23 cellular contexts compared by ENCODE assay signal in genomic region chr14:71108398-71109114, GRCh38.
DNase-seq lines count a peak whose midpoint lies in the region; ATAC-seq and TF ChIP-seq lines count a peak whose summit lies in the region.
"Had no signal": no experiment of that assay in that cellular context is flagged by ENCODE, and none has a peak within 500 bp of the region (broad histone marks: within the 10 kb centered on the region; RNA-seq: fewer than 3 reads in every experiment).

No MANE protein-coding gene starts in this region.

- peak overlapping the region; percentile 39; the same call in 1 of the 2 replicates for H3K4ac ChIP-seq in IMR-90 (ENCODE audit: low read depth, low read length)

- H4K8ac ChIP-seq in IMR-90 (ENCODE audit: low read depth in 2 of 2, low read length in 2 of 2): 0 out of 4 replicates have a peak overlapping the region, but pooled peaks of 1 of the 2 experiments have one; percentile 5

- no peaks in the 10 kb centered on the region for H4K20me1 ChIP-seq in IMR-90 (ENCODE audit: insufficient read depth, low read length)

- H3K4me2 ChIP-seq in IMR-90 (ENCODE audit: low read depth, low read length): no peak overlapping the region

- no peak for TF ChIP-seq POLR2A in IMR-90 (IDR thresholded peaks at IDR 0.05; ENCODE audit: low read depth, low read length)

- H3K4me1 ChIP-seq in IMR-90 (ENCODE audit: control insufficient read depth, insufficient read depth, low read length): peaks cover 13% of the 10 kb centered on the region
- no peaks in the 10 kb centered on the region for H3K4me1 ChIP-seq in endodermal cell (ENCODE audit: control insufficient read depth, insufficient read depth, low read length)
- H3K4me1 ChIP-seq: colonic mucosa, upper lobe of left lung had no signal

- H3K9ac ChIP-seq in IMR-90 (ENCODE audit: low read depth, low read length) (no peak overlapping the region), endodermal cell (ENCODE audit: extremely low read depth, low read length, poor library complexity, severe bottlenecking) (no peak overlapping the region)
- H3K9ac ChIP-seq: GM23248 had no signal

- 95% methylated on average over 6 of the region's 16 CpGs; no CpG with 5 or more reads in 1 of the 2 experiments for WGBS in IMR-90 (ENCODE audit: extremely low coverage in 2 of 2, insufficient read length in 1 of 2), 2 experiments
- 93 to 99% methylated on average over 12 to 16 of the region's 16 CpGs for WGBS in endodermal cell (ENCODE audit: insufficient coverage in 1 of 2, insufficient read length in 1 of 2), 2 experiments

- CTCF ChIA-PET in IMR-90 (lab: Yijun Ruan, JAX): interaction anchor here (0.6 kb wide), 1 partner anchor 632 kb away, joined by 3 read pairs; no protein-coding TSS in a partner anchor

- H3K18ac ChIP-seq in IMR-90 (ENCODE audit: low read depth, low read length): no peak overlapping the region

- H2BK15ac ChIP-seq in IMR-90 (ENCODE audit: low read depth, low read length): no peak overlapping the region

- H2BK5ac ChIP-seq in IMR-90 (ENCODE audit: low read depth, low read length, poor library complexity, severe bottlenecking): peak overlapping the region; percentile 47

- no peak for ATAC-seq in IMR-90 (ENCODE audit: low read depth)
- ATAC-seq in stimulated activated memory B cell treated with anti-CD40 and anti-IgM and Interleukin-4, amounts not matched to agents 10 μg/mL and 1 μg/mL and 100 μg/mL, for 72 hours: no peak
- ATAC-seq: left ventricle myocardium superior; naive thymus-derived CD4-positive, alpha-beta T cell had no signal

- H2AFZ ChIP-seq in IMR-90 (replicated peaks; ENCODE audit: low read length, poor library complexity): no peak overlapping the region
- H2AFZ ChIP-seq: GM23248 had no signal

- no peak for DNase-seq in activated naive CD4-positive, alpha-beta T cell (lab: John Stamatoyannopoulos, UW)
- no peak for DNase-seq in IMR-90
- DNase-seq in endodermal cell: no peak
- DNase-seq in ACHN: no peak
- DNase-seq in GM19240 (ENCODE audit: insufficient read length, low spot score): no peak
- DNase-seq: activated gamma-delta T cell; colonic mucosa; effector CD8-positive, alpha-beta T cell; GM23248; left ventricle myocardium superior; naive thymus-derived CD4-positive, alpha-beta T cell; NCI-H1694 treated with DMSO at 0.1 percent for 48 hours; NCI-H510A; small intestine; stimulated activated CD4-positive, alpha-beta T cell treated with anti-CD3 and anti-CD28 coated beads, Interleukin-1b, Interleukin-23, amount 100 ng/mL, for 48 hours; stimulated activated CD8-positive, alpha-beta memory T cell treated with anti-CD3 and anti-CD28 coated beads, Interleukin-4, amount 100 ng/mL, for 48 hours; T-helper 9 cell; WERI-Rb-1 had no signal

- TF ChIP-seq RAD21 in IMR-90 (IDR thresholded peaks at IDR 0.05; ENCODE audit: low read length): no peak

- H3K23ac ChIP-seq in IMR-90 (ENCODE audit: low read depth, low read length): 0 out of 2 replicates have a peak overlapping the region, but pooled peaks have one; percentile 25

- H3K36me3 ChIP-seq in IMR-90 (ENCODE audit: control insufficient read depth, insufficient read depth, low read length): peaks cover 18% of the 10 kb centered on the region
- H3K36me3 ChIP-seq in endodermal cell (ENCODE audit: control insufficient read depth, insufficient read depth, low read length): peaks cover 84% of the 10 kb centered on the region
- H3K36me3 ChIP-seq: colonic mucosa had no signal

- peaks cover 17% of the 10 kb centered on the region for H3K36me3 Mint-ChIP-seq in activated naive CD4-positive, alpha-beta T cell treated with anti-CD3 and anti-CD28 coated beads, Interleukin-2, amount 50 U/mL, for 24 hours
- peaks cover 60% of the 10 kb centered on the region for H3K36me3 Mint-ChIP-seq in endodermal cell (ENCODE audit: low read depth)
- H3K36me3 Mint-ChIP-seq in stimulated activated memory B cell treated with anti-CD40 and anti-IgM and Interleukin-4, amounts not matched to agents 10 μg/mL and 1 μg/mL and 100 μg/mL, for 72 hours: peaks cover 32% of the 10 kb centered on the region

- POLR2A ChIA-PET in IMR-90 (lab: Charles Lee; ENCODE audit: unreplicated experiment): interaction anchor here (0.5 to 0.6 kb wide), 2 partner anchors 307 to 409 kb away, joined by 3 to 6 read pairs; no protein-coding TSS in a partner anchor

- H3K79me1 ChIP-seq in IMR-90 (ENCODE audit: low read depth in 1 of 2, low read length in 2 of 2): peaks cover 10 to 24% of the 10 kb centered on the region in 2 experiments

- H3K9me3 ChIP-seq in IMR-90 (ENCODE audit: control insufficient read depth, insufficient read depth, low read length): no peaks in the 10 kb centered on the region
- H3K9me3 ChIP-seq in endodermal cell (ENCODE audit: control insufficient read depth, low read length): no peaks in the 10 kb centered on the region
- H3K9me3 ChIP-seq: colonic mucosa, upper lobe of left lung had no signal

- in situ Hi-C loops in IMR-90 (cut with MboI; ENCODE audit: low sequenced_read_pairs) (no loop called here), ACHN (cut with HindIII; ENCODE audit: low pct_ligation_motif_present, low pct_unique_long_range_greater_than_20kb, low sequenced_read_pairs) (no loop called here)

- intact Hi-C loops in IMR-90 (cut with micrococcal nuclease): loop anchor here (10.0 kb wide), 1 partner anchor 746 kb away; no protein-coding TSS in a partner anchor

- H2AK9ac ChIP-seq in IMR-90 (replicated peaks; ENCODE audit: low read depth, low read length, poor library complexity): no peak overlapping the region

- H3K56ac ChIP-seq in IMR-90 (ENCODE audit: extremely low read depth, insufficient read depth, low read length): no peak overlapping the region

- H3K4me3 Mint-ChIP-seq in activated naive CD4-positive, alpha-beta T cell treated with anti-CD3 and anti-CD28 coated beads, Interleukin-2, amount 50 U/mL, for 24 hours: no peak overlapping the region
- H3K4me3 Mint-ChIP-seq in endodermal cell: no peak overlapping the region
- H3K4me3 Mint-ChIP-seq in stimulated activated memory B cell treated with anti-CD40 and anti-IgM and Interleukin-4, amounts not matched to agents 10 μg/mL and 1 μg/mL and 100 μg/mL, for 72 hours: no peak overlapping the region
- H3K4me3 Mint-ChIP-seq: CD14-positive monocyte; mesothelial cell of epicardium; naive thymus-derived CD4-positive, alpha-beta T cell had no signal

- H2AK5ac ChIP-seq in IMR-90 (ENCODE audit: low read depth, low read length): peak overlapping the region; percentile 73; the same call in 1 of the 2 replicates

- TF ChIP-seq CTCF in IMR-90 (conservative IDR thresholded peaks at IDR 0.05; ENCODE audit: low read depth, low read length) (no peak), endodermal cell (conservative IDR thresholded peaks at IDR 0.05) (no peak)

- no peak overlapping the region for H3K27ac ChIP-seq in IMR-90 (ENCODE audit: insufficient read depth, low read length)
- no peak overlapping the region for H3K27ac ChIP-seq in endodermal cell (ENCODE audit: low read depth, low read length)
- H3K27ac ChIP-seq: colonic mucosa, GM23248, upper lobe of left lung, WERI-Rb-1 had no signal

- H2BK120ac ChIP-seq in IMR-90 (ENCODE audit: low read depth, low read length): peak overlapping the region; percentile 16; the same call in 1 of the 2 replicates

- no peaks in the 10 kb centered on the region for H3K9me3 Mint-ChIP-seq in activated naive CD4-positive, alpha-beta T cell treated with anti-CD3 and anti-CD28 coated beads, Interleukin-2, amount 50 U/mL, for 24 hours
- H3K9me3 Mint-ChIP-seq in endodermal cell: no peaks in the 10 kb centered on the region
- no peaks in the 10 kb centered on the region for H3K9me3 Mint-ChIP-seq in stimulated activated memory B cell treated with anti-CD40 and anti-IgM and Interleukin-4, amounts not matched to agents 10 μg/mL and 1 μg/mL and 100 μg/mL, for 72 hours
- H3K9me3 Mint-ChIP-seq: CD14-positive monocyte; mesothelial cell of epicardium; naive thymus-derived CD4-positive, alpha-beta T cell had no signal

- no peak overlapping the region; the same call in 1 of the 2 replicates for H4K91ac ChIP-seq in IMR-90 (ENCODE audit: insufficient read depth, low read depth, low read length)

- H3K27me3 Mint-ChIP-seq in activated naive CD4-positive, alpha-beta T cell treated with anti-CD3 and anti-CD28 coated beads, Interleukin-2, amount 50 U/mL, for 24 hours: no peaks in the 10 kb centered on the region
- no peaks in the 10 kb centered on the region for H3K27me3 Mint-ChIP-seq in endodermal cell (ENCODE audit: insufficient read depth)
- H3K27me3 Mint-ChIP-seq in stimulated activated memory B cell treated with anti-CD40 and anti-IgM and Interleukin-4, amounts not matched to agents 10 μg/mL and 1 μg/mL and 100 μg/mL, for 72 hours: no peaks in the 10 kb centered on the region
- H3K27me3 Mint-ChIP-seq: naive thymus-derived CD4-positive, alpha-beta T cell had no signal

- dilution Hi-C loops in IMR-90 (cut with HindIII; ENCODE audit: low sequenced_read_pairs, unreplicated experiment): no loop called here

- peak overlapping the region; percentile 67; the same call in 1 of the 2 replicates for H3K14ac ChIP-seq in IMR-90 (replicated peaks; ENCODE audit: low read depth, low read length)

- BruUV-seq in IMR-90 (replicated peaks; lab: Mats Ljungman, UMichigan): no TSS peak

- H3K4me3 ChIP-seq in IMR-90 (ENCODE audit: insufficient read depth, low read depth, low read length) (no peak overlapping the region), endodermal cell (ENCODE audit: low read length) (no peak overlapping the region)
- H3K4me3 ChIP-seq: colonic mucosa, GM23248, upper lobe of left lung had no signal

- H3K27ac Mint-ChIP-seq in activated naive CD4-positive, alpha-beta T cell treated with anti-CD3 and anti-CD28 coated beads, Interleukin-2, amount 50 U/mL, for 24 hours: peak overlapping the region; percentile 21
- H3K27ac Mint-ChIP-seq in endodermal cell: peak overlapping the region; percentile 69
- peak overlapping the region; percentile 42 for H3K27ac Mint-ChIP-seq in stimulated activated memory B cell treated with anti-CD40 and anti-IgM and Interleukin-4, amounts not matched to agents 10 μg/mL and 1 μg/mL and 100 μg/mL, for 72 hours
- H3K27ac Mint-ChIP-seq: mesothelial cell of epicardium had no signal

- H2BK20ac ChIP-seq in IMR-90 (ENCODE audit: low read depth, low read length): no peak overlapping the region; the same call in 1 of the 2 replicates

- no peaks in the 10 kb centered on the region for H3K27me3 ChIP-seq in IMR-90 (ENCODE audit: control insufficient read depth, insufficient read depth, low read length)
- H3K27me3 ChIP-seq in endodermal cell (ENCODE audit: control insufficient read depth, insufficient read depth, low read length, poor library complexity, severe bottlenecking): no peaks in the 10 kb centered on the region
- H3K27me3 ChIP-seq: colonic mucosa, upper lobe of left lung had no signal

- H3K9me1 ChIP-seq in IMR-90 (ENCODE audit: insufficient read depth, low read length): peaks cover 4% of the 10 kb centered on the region

- H3K4me1 Mint-ChIP-seq in activated naive CD4-positive, alpha-beta T cell treated with anti-CD3 and anti-CD28 coated beads, Interleukin-2, amount 50 U/mL, for 24 hours: peaks cover 9% of the 10 kb centered on the region
- H3K4me1 Mint-ChIP-seq in endodermal cell: no peaks in the 10 kb centered on the region
- H3K4me1 Mint-ChIP-seq in stimulated activated memory B cell treated with anti-CD40 and anti-IgM and Interleukin-4, amounts not matched to agents 10 μg/mL and 1 μg/mL and 100 μg/mL, for 72 hours: no peaks in the 10 kb centered on the region
- H3K4me1 Mint-ChIP-seq: CD14-positive monocyte, mesothelial cell of epicardium had no signal

- H4K5ac ChIP-seq in IMR-90 (ENCODE audit: low read depth, low read length): 0 out of 2 replicates have a peak overlapping the region, but pooled peaks have one; percentile 25
